13 cellular contexts compared by ENCODE assay signal in the genomic region with DNA sequence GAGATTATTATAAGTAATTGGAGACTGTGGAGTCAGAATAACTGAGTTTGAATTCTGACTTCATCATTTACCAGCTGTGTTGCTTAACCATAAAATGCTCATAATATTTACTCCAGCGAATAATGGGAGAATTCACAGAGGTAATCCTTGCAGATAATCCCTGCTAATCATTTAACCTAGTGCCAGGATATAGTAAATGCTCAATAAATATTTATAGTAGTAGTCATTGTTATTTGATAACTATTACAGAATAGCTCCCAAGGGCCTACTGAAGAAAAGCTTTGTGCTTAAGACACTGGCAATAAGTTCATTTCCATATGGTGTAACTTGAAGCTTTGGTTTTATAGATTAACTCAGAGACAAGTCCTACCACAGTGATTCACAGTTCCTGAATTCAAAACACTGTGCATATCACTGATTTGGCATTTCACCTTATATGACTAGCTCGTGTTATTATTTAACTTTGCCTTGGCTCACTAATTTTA.
DNase-seq lines count a peak whose midpoint lies in the region; ATAC-seq and TF ChIP-seq lines count a peak whose summit lies in the region.
"Had no signal": no experiment of that assay in that cellular context is flagged by ENCODE, and none has a peak within 500 bp of the region (broad histone marks: within the 10 kb centered on the region; RNA-seq: fewer than 3 reads in every experiment).

No MANE protein-coding gene starts in this region.

- in situ Hi-C loops in ACHN (cut with HindIII; ENCODE audit: low pct_ligation_motif_present, low pct_unique_long_range_greater_than_20kb, low sequenced_read_pairs) = no loop called here

- no peak overlapping the region for H3K4me3 ChIP-seq in epithelial cell of proximal tubule (ENCODE audit: low read depth, low read length)
- H3K4me3 ChIP-seq: body of pancreas, hepatocyte had no signal

- no peaks in the 10 kb centered on the region for H3K4me1 Mint-ChIP-seq in activated CD4-positive, alpha-beta T cell treated with anti-CD3 and anti-CD28 coated beads, Interleukin-2, amount 10 ng/mL, durations not matched to agents 24 days and 14 days

- H3K4me3 Mint-ChIP-seq in activated CD4-positive, alpha-beta T cell treated with anti-CD3 and anti-CD28 coated beads, Interleukin-2, amount 10 ng/mL, durations not matched to agents 24 days and 14 days = no peak overlapping the region
- H3K4me3 Mint-ChIP-seq: activated CD8-positive, alpha-beta T cell treated with anti-CD3 and anti-CD28 coated beads for 36 hours; nephron had no signal

- intact Hi-C loops in activated CD4-positive, alpha-beta T cell treated with anti-CD3 and anti-CD28 coated beads, Interleukin-2, amount 10 ng/mL, durations not matched to agents 24 days and 14 days (cut with micrococcal nuclease) = no loop called here

- DNase-seq in ACHN = peak; percentile 98
- peak; percentile 91 for DNase-seq in HS-5 (ENCODE audit: low read depth)
- peak; percentile 100 for DNase-seq in epithelial cell of proximal tubule (ENCODE audit: low read depth)
- no peak for DNase-seq in activated CD4-positive, alpha-beta T cell treated with anti-CD3 and anti-CD28 coated beads, Interleukin-2, amount 10 ng/mL, durations not matched to agents 24 days and 14 days
- DNase-seq in AML-193 (lab: John Stamatoyannopoulos, UW) = no peak
- no peak for DNase-seq in NCI-H2227 (lab: John Stamatoyannopoulos, UW; ENCODE audit: unreplicated experiment)
- DNase-seq: activated CD8-positive, alpha-beta T cell treated with anti-CD3 and anti-CD28 coated beads for 36 hours; body of pancreas; NCI-H1694 treated with DMSO at 0.1 percent for 48 hours had no signal

- ATAC-seq in GM19467 (IDR thresholded peaks at IDR 0.05; ENCODE audit: unreplicated experiment) (peak; percentile 93), GM21717 (IDR thresholded peaks at IDR 0.05; ENCODE audit: unreplicated experiment) (no peak)
- ATAC-seq: activated CD8-positive, alpha-beta T cell treated with anti-CD3 and anti-CD28 coated beads for 36 hours; body of pancreas had no signal

- H3K27me3 Mint-ChIP-seq in activated CD4-positive, alpha-beta T cell treated with anti-CD3 and anti-CD28 coated beads, Interleukin-2, amount 10 ng/mL, durations not matched to agents 24 days and 14 days = no peaks in the 10 kb centered on the region
- H3K27me3 Mint-ChIP-seq: activated CD8-positive, alpha-beta T cell treated with anti-CD3 and anti-CD28 coated beads for 36 hours had no signal

- H3K36me3 Mint-ChIP-seq in activated CD4-positive, alpha-beta T cell treated with anti-CD3 and anti-CD28 coated beads, Interleukin-2, amount 10 ng/mL, durations not matched to agents 24 days and 14 days (ENCODE audit: low read depth) = no peaks in the 10 kb centered on the region

- no peak for TF ChIP-seq CTCF in epithelial cell of proximal tubule (conservative IDR thresholded peaks at IDR 0.05; ENCODE audit: low read depth, low read length)

- H3K27ac Mint-ChIP-seq in activated CD4-positive, alpha-beta T cell treated with anti-CD3 and anti-CD28 coated beads, Interleukin-2, amount 10 ng/mL, durations not matched to agents 24 days and 14 days = no peak overlapping the region
- H3K27ac Mint-ChIP-seq: activated CD8-positive, alpha-beta T cell treated with anti-CD3 and anti-CD28 coated beads for 36 hours; nephron had no signal

- no peaks in the 10 kb centered on the region for H3K9me3 Mint-ChIP-seq in activated CD4-positive, alpha-beta T cell treated with anti-CD3 and anti-CD28 coated beads, Interleukin-2, amount 10 ng/mL, durations not matched to agents 24 days and 14 days

Comparison
In these comparisons a context has a peak if more than half of its experiments do, and no peak if none do; other contexts are left out.
1. DNase-seq: peak in ACHN (single experiment), HS-5 (single experiment) and epithelial cell of proximal tubule (single experiment); none in activated CD4-positive, alpha-beta T cell treated with anti-CD3 and anti-CD28 coated beads, Interleukin-2, amount 10 ng/mL, durations not matched to agents 24 days and 14 days (single experiment), AML-193 (0 of 2) and NCI-H2227 (single experiment).